ENCODE assay signal across 11 cellular contexts in genomic region chr17:67105213-67105612, GRCh38.
DNase-seq lines count a peak whose midpoint lies in the region; ATAC-seq, FAIRE-seq and TF ChIP-seq lines count a peak whose summit lies in the region.
"Had no signal": no experiment of that assay in that cellular context is flagged by ENCODE, and none has a peak within 500 bp of the region (broad histone marks: within the 10 kb centered on the region; RNA-seq: fewer than 3 reads in every experiment).

No MANE protein-coding gene starts in this region.

- no peak overlapping the region for H3K4me3 ChIP-seq in heart left ventricle
- no peak overlapping the region for H3K4me3 ChIP-seq in left ventricle myocardium inferior
- H3K4me3 ChIP-seq in foreskin fibroblast (ENCODE audit: low read depth in 1 of 2, low read length in 2 of 2) = no peak overlapping the region
- no peak overlapping the region for H3K4me3 ChIP-seq in subcutaneous abdominal adipose tissue (ENCODE audit: low read depth in 1 of 5, low read length in 5 of 5)
- no peak overlapping the region for H3K4me3 ChIP-seq in kidney (ENCODE audit: low read length in 2 of 2)
- H3K4me3 ChIP-seq: hepatocyte, mucosa of descending colon had no signal

- no peak for DNase-seq in heart left ventricle
- no peak for DNase-seq in left ventricle myocardium inferior
- DNase-seq in SIG-M5 treated with dmso at 0.1 percent for 504 hours (lab: John Stamatoyannopoulos, UW; ENCODE audit: unreplicated experiment) = peak; percentile 83
- peak; percentile 48 to 55 for DNase-seq in foreskin fibroblast
- no peak for DNase-seq in kidney
- DNase-seq in DMS79 treated with DMSO at 0.1 percent for 48 hours (lab: John Stamatoyannopoulos, UW) = no peak
- DNase-seq: mucosa of descending colon, NCI-H345 had no signal

- no peaks in the 10 kb centered on the region for H3K9me3 ChIP-seq in heart left ventricle
- no peaks in the 10 kb centered on the region for H3K9me3 ChIP-seq in left ventricle myocardium inferior (replicated peaks)
- no peaks in the 10 kb centered on the region for H3K9me3 ChIP-seq in subcutaneous abdominal adipose tissue (ENCODE audit: control insufficient read depth in 5 of 5, low read length in 5 of 5)
- H3K9me3 ChIP-seq in kidney (ENCODE audit: control insufficient read depth in 1 of 2, low read length in 2 of 2) = no peaks in the 10 kb centered on the region
- H3K9me3 ChIP-seq: mucosa of descending colon had no signal

- H3K36me3 ChIP-seq in heart left ventricle (peaks cover 0 to 62% (median 46%) of the 10 kb centered on the region in 9 donors), left ventricle myocardium inferior (peaks cover 69% of the 10 kb centered on the region), subcutaneous abdominal adipose tissue (ENCODE audit: control insufficient read depth in 5 of 5, insufficient read depth in 5 of 5, low read length in 5 of 5) (peaks cover 22 to 40% (median 33%) of the 10 kb centered on the region in 5 donors), kidney (ENCODE audit: control insufficient read depth in 1 of 2, insufficient read depth in 2 of 2, low read length in 2 of 2) (peaks cover 19 to 31% of the 10 kb centered on the region in 2 donors)

- ATAC-seq in heart left ventricle (peak; percentile 37 to 71 (median 50)), HG03097 (IDR thresholded peaks at IDR 0.05; ENCODE audit: low FRiP score, unreplicated experiment) (no peak)
- ATAC-seq: mucosa of descending colon had no signal

- H3K27me3 ChIP-seq in heart left ventricle = no peaks in the 10 kb centered on the region
- H3K27me3 ChIP-seq in left ventricle myocardium inferior (ENCODE audit: low read depth) = no peaks in the 10 kb centered on the region
- H3K27me3 ChIP-seq in subcutaneous abdominal adipose tissue (ENCODE audit: control insufficient read depth in 5 of 5, insufficient read depth in 4 of 5, low read length in 5 of 5) = no peaks in the 10 kb centered on the region
- H3K27me3 ChIP-seq: hepatocyte had no signal

- intact Hi-C loops in heart left ventricle (cut with DNase I) (no loop called here), left ventricle myocardium inferior (cut with micrococcal nuclease) (no loop called here), kidney (cut with DNase I) (no loop called here)

- H3K4me1 ChIP-seq in heart left ventricle (peaks cover 0 to 25% (median 4%) of the 10 kb centered on the region in 12 donors), left ventricle myocardium inferior (peaks cover 11% of the 10 kb centered on the region), subcutaneous abdominal adipose tissue (ENCODE audit: control insufficient read depth in 5 of 5, insufficient read depth in 5 of 5, low read length in 5 of 5) (peaks cover 0 to 26% (median 0%) of the 10 kb centered on the region in 5 donors), kidney (ENCODE audit: control insufficient read depth in 1 of 2, insufficient read depth in 1 of 2, low read depth in 1 of 2, low read length in 2 of 2) (no peaks in the 10 kb centered on the region)

- FAIRE-seq in kidney (lab: Jason Lieb, UNC) = no peak

- H3K9ac ChIP-seq in subcutaneous abdominal adipose tissue (ENCODE audit: low read length in 5 of 5) (no peak overlapping the region), kidney (ENCODE audit: low read length in 2 of 2) (no peak overlapping the region)

- TF ChIP-seq CTCF in heart left ventricle (IDR thresholded peaks at IDR 0.05) = no peak
- TF ChIP-seq CTCF in left ventricle myocardium inferior (IDR thresholded peaks at IDR 0.05; ENCODE audit: borderline replicate concordance) = no peak
- no peak for TF ChIP-seq CTCF in foreskin fibroblast (IDR thresholded peaks at IDR 0.05; ENCODE audit: low read depth, low read length)
- TF ChIP-seq CTCF in kidney (IDR thresholded peaks at IDR 0.05; ENCODE audit: borderline replicate concordance, extremely low read depth, insufficient read depth) = no peak

- H3K27ac ChIP-seq in heart left ventricle (no peak overlapping the region), left ventricle myocardium inferior (replicated peaks) (no peak overlapping the region), subcutaneous abdominal adipose tissue (ENCODE audit: low read depth, low read length) (peak overlapping the region; percentile 11), kidney (ENCODE audit: low read depth in 2 of 2, low read length in 2 of 2) (no peak overlapping the region)
- H3K27ac ChIP-seq: hepatocyte had no signal

- TF ChIP-seq POLR2A in heart left ventricle (IDR thresholded peaks at IDR 0.05) = no peak

Comparison
In these comparisons a context has a peak if more than half of its experiments do, and no peak if none do; other contexts are left out.
1. DNase-seq: peak in SIG-M5 treated with dmso at 0.1 percent for 504 hours (single experiment) and foreskin fibroblast (2 of 2); none in heart left ventricle (0 of 5), left ventricle myocardium inferior (single experiment), kidney (single experiment) and DMS79 treated with DMSO at 0.1 percent for 48 hours (single experiment).